Comparison of ENCODE assay signal across 1 cellular context in the genomic region with DNA sequence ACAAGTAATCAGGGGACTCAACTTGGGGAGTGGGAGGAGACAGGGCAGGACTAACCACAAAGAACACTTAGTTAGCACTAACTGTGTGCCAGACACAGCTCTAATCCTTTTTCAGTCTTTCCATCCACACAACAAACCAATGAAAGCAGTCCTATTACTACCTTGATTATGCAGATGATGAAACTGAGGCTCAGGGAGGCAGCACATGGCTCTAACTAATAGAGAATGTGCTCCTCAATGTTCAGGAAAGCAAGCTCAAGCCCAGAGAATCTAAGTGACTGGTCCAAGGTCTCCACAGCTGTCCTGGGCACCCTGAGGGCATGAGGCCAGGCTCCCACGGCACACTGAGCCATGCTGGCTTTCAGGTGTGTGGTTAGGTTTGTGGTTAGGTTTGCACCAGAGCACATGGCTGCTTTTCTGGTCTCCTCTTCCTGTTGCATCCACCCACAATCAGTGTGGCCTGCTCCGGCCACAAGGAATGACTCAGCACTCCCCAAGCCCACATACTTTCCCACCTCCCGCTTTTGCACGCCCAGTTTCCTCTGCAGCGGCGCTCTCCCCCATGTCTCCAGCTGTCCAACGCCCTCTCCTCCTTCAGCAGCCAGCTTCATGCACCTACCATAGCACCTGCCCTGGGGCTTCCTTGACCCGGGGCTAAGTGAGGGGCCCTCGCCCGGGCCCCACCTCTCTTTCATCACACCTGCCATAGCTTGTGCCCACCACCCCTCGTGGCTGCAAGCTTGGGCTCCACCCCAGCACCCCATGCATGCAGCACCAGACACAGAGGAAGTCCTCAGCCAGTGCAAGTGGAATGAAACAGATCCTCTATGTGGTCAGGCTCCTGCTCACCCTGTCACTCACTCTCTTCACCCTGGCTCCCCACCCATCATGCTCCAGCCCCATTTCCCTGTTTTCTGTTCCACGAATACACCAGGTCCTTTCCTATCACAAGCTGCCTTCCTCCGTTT.
TF ChIP-seq lines count a peak whose summit lies in the region.

No MANE protein-coding gene starts in this region.

TF ChIP-seq in K562, 482 proteins besides CTCF, POLR2A, EP300 and RAD21 (continued from another document and continues in another):
- TF ChIP-seq ZNF395 (CRISPR knock-in tag; IDR thresholded peaks at IDR 0.05) = peak; percentile 63
- TF ChIP-seq, protein P1, sequence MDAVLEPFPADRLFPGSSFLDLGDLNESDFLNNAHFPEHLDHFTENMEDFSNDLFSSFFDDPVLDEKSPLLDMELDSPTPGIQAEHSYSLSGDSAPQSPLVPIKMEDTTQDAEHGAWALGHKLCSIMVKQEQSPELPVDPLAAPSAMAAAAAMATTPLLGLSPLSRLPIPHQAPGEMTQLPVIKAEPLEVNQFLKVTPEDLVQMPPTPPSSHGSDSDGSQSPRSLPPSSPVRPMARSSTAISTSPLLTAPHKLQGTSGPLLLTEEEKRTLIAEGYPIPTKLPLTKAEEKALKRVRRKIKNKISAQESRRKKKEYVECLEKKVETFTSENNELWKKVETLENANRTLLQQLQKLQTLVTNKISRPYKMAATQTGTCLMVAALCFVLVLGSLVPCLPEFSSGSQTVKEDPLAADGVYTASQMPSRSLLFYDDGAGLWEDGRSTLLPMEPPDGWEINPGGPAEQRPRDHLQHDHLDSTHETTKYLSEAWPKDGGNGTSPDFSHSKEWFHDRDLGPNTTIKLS (IDR thresholded peaks at IDR 0.05; ENCODE audit: borderline replicate concordance, low read depth) = peak; percentile 28; the same call in 1 of the 2 replicates
- peak; percentile 48 for TF ChIP-seq ETV1 (tag; conservative IDR thresholded peaks at IDR 0.05; ENCODE audit: low read depth)
- TF ChIP-seq RB1 (IDR thresholded peaks at IDR 0.05; ENCODE audit: low read depth) = 0 out of 2 replicates have a peak, but pooled peaks have one; percentile 19
- peak; percentile 77; the same call in 1 of the 2 replicates for TF ChIP-seq ATF7 (IDR thresholded peaks at IDR 0.05)
- peak; percentile 87 for TF ChIP-seq DMBX1 (CRISPR knock-in tag; IDR thresholded peaks at IDR 0.05; ENCODE audit: borderline replicate concordance)
- no peak for TF ChIP-seq ZNF146 (CRISPR knock-in tag; IDR thresholded peaks at IDR 0.05; ENCODE audit: unreplicated experiment)
- peak; percentile 76; the same call in 1 of the 2 replicates for TF ChIP-seq MYNN (IDR thresholded peaks at IDR 0.05)
- no peak for TF ChIP-seq MYNN (CRISPR knock-in tag; IDR thresholded peaks at IDR 0.05)
- peak; percentile 37; the same call in 1 of the 2 replicates for TF ChIP-seq NFIC (IDR thresholded peaks at IDR 0.05)
- TF ChIP-seq POLR2AphosphoS5 (IDR thresholded peaks at IDR 0.05; ENCODE audit: control insufficient read depth, insufficient read depth, low read depth, low read length) = 0 out of 2 replicates have a peak, but pooled peaks have one; percentile 25
- TF ChIP-seq STAT5B (CRISPR knock-in tag; IDR thresholded peaks at IDR 0.05) = no peak
- TF ChIP-seq, protein P2, sequence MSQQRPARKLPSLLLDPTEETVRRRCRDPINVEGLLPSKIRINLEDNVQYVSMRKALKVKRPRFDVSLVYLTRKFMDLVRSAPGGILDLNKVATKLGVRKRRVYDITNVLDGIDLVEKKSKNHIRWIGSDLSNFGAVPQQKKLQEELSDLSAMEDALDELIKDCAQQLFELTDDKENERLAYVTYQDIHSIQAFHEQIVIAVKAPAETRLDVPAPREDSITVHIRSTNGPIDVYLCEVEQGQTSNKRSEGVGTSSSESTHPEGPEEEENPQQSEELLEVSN (IDR thresholded peaks at IDR 0.05; ENCODE audit: borderline replicate concordance in 1 of 2, extremely low read depth in 1 of 2, insufficient read depth in 1 of 2, insufficient read length in 1 of 2, low read depth in 1 of 2, low read length in 1 of 2, poor library complexity in 1 of 2, severe bottlenecking in 1 of 2) = peak; percentile 90 to 96
- no peak for TF ChIP-seq MED1 (CRISPR knock-in tag; IDR thresholded peaks at IDR 0.05; ENCODE audit: borderline replicate concordance)
- TF ChIP-seq FOXA3 (CRISPR knock-in tag; conservative IDR thresholded peaks at IDR 0.05 in 1 of 2, IDR thresholded peaks at IDR 0.05 in 1 of 2) = peak in 1 of 2 experiments; percentile 89; a peak in 2 of 4 replicates
- peak; percentile 76 for TF ChIP-seq CREM (IDR thresholded peaks at IDR 0.05; ENCODE audit: low read depth)
- TF ChIP-seq HOXB6 (CRISPR knock-in tag; IDR thresholded peaks at IDR 0.05; ENCODE audit: borderline replicate concordance) = no peak
- peak; percentile 74; the same call in 1 of the 2 replicates for TF ChIP-seq PHF21A (IDR thresholded peaks at IDR 0.05; ENCODE audit: borderline replicate concordance, low read depth)
- TF ChIP-seq ZNF324 (CRISPR knock-in tag; IDR thresholded peaks at IDR 0.05) = no peak
- TF ChIP-seq L3MBTL2 (IDR thresholded peaks at IDR 0.05) = peak; percentile 99
- peak; percentile 56 for TF ChIP-seq BRD9 (IDR thresholded peaks at IDR 0.05; ENCODE audit: low read depth, partially characterized antibody)
- no peak for TF ChIP-seq E2F4 (CRISPR knock-in tag; IDR thresholded peaks at IDR 0.05; ENCODE audit: low read depth)
- TF ChIP-seq GABPB1 (CRISPR knock-in tag; IDR thresholded peaks at IDR 0.05) = peak; percentile 78
- no peak for TF ChIP-seq SMARCB1 (IDR thresholded peaks at IDR 0.05; ENCODE audit: insufficient read length, low read depth)
- TF ChIP-seq MCM7 (IDR thresholded peaks at IDR 0.05) = no peak
- peak; percentile 52; the same call in 1 of the 2 replicates for TF ChIP-seq GABPA (tag; conservative IDR thresholded peaks at IDR 0.05; ENCODE audit: low read depth)
- TF ChIP-seq ELK1 (CRISPR knock-in tag; IDR thresholded peaks at IDR 0.05) = no peak
- no peak for TF ChIP-seq IRF2 (CRISPR knock-in tag; IDR thresholded peaks at IDR 0.05)
- TF ChIP-seq, protein P3, sequence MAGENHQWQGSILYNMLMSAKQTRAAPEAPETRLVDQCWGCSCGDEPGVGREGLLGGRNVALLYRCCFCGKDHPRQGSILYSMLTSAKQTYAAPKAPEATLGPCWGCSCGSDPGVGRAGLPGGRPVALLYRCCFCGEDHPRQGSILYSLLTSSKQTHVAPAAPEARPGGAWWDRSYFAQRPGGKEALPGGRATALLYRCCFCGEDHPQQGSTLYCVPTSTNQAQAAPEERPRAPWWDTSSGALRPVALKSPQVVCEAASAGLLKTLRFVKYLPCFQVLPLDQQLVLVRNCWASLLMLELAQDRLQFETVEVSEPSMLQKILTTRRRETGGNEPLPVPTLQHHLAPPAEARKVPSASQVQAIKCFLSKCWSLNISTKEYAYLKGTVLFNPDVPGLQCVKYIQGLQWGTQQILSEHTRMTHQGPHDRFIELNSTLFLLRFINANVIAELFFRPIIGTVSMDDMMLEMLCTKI (IDR thresholded peaks at IDR 0.05; ENCODE audit: partially characterized antibody) = no peak
- TF ChIP-seq PHF8 (IDR thresholded peaks at IDR 0.05; ENCODE audit: borderline replicate concordance, low read length) = peak; percentile 28; the same call in 1 of the 2 replicates
- TF ChIP-seq, protein P4, sequence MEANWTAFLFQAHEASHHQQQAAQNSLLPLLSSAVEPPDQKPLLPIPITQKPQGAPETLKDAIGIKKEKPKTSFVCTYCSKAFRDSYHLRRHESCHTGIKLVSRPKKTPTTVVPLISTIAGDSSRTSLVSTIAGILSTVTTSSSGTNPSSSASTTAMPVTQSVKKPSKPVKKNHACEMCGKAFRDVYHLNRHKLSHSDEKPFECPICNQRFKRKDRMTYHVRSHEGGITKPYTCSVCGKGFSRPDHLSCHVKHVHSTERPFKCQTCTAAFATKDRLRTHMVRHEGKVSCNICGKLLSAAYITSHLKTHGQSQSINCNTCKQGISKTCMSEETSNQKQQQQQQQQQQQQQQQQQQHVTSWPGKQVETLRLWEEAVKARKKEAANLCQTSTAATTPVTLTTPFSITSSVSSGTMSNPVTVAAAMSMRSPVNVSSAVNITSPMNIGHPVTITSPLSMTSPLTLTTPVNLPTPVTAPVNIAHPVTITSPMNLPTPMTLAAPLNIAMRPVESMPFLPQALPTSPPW (CRISPR knock-in tag; IDR thresholded peaks at IDR 0.05) = peak; percentile 55
- no peak for TF ChIP-seq ZFX (CRISPR knock-in tag; IDR thresholded peaks at IDR 0.05)
- peak; percentile 99 for TF ChIP-seq MAFG (tag; conservative IDR thresholded peaks at IDR 0.05)
- no peak for TF ChIP-seq DNMT1 (IDR thresholded peaks at IDR 0.05)
- TF ChIP-seq NEUROD1 (IDR thresholded peaks at IDR 0.05; ENCODE audit: borderline replicate concordance, low read depth, low read length, partially characterized antibody) = peak; percentile 68
- peak; percentile 44 for TF ChIP-seq ARHGAP35 (IDR thresholded peaks at IDR 0.05; ENCODE audit: partially characterized antibody)
- peak; percentile 67; the same call in 1 of the 2 replicates for TF ChIP-seq HMBOX1 (IDR thresholded peaks at IDR 0.05)
- peak; percentile 76 for TF ChIP-seq RBFOX2 (IDR thresholded peaks at IDR 0.05; ENCODE audit: low read depth, low read length)
- TF ChIP-seq HNRNPH1 (optimal IDR thresholded peaks at IDR 0.05; ENCODE audit: low read depth, low read length) = no peak
- TF ChIP-seq CBX2 (IDR thresholded peaks at IDR 0.05; ENCODE audit: insufficient read depth, low read length, poor library complexity, severe bottlenecking) = no peak
- no peak for TF ChIP-seq HCFC1 (IDR thresholded peaks at IDR 0.05; ENCODE audit: low read depth, low read length)
